11 cellular contexts compared by ENCODE assay signal in the genomic region with DNA sequence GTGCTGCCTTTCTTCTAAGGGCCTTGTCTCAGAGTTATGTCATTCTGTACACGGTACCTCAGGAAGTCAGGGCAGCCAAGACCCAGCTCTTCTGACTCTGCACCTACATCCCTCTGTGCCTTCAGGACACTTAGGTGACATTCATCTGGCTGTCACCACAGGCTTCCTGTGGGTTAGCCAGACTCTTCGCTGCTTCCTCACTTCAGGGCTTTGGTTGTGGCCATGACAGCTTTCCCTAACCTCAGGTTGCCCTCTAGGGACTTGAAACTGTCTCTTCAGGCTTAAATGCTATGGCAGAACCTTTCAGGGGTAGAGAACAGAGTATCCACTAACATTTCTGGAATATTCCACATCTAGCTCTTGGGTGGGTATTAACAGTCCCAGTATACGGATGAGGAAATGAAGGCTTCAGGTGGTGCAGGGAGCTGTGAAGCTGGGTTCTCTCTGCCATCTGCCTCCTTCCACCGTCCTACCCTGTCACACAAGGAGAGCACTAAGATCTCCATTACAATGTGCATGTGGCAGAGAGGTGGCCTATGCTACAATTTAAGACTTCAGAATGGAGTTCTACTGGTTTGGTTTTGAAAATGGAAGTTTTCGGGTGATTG. TPM values are rescaled to one million over a fixed set of nuclear protein-coding genes. Genes with fewer than 3 reads are reported as not detected.
DNase-seq lines count a peak whose midpoint lies in the region; ATAC-seq, FAIRE-seq and TF ChIP-seq lines count a peak whose summit lies in the region.
"Had no signal": no experiment of that assay in that cellular context is flagged by ENCODE, and none has a peak within 500 bp of the region (broad histone marks: within the 10 kb centered on the region; RNA-seq: fewer than 3 reads in every experiment).

No MANE protein-coding gene starts in this region.

- H3K36me3 ChIP-seq in GM12878 (ENCODE audit: control insufficient read depth in 2 of 2, insufficient read depth in 2 of 2, low read length in 1 of 2): peaks cover 13 to 17% of the 10 kb centered on the region in 2 experiments

- CTCF ChIA-PET in GM12878 (lab: Yijun Ruan, JAX): interaction anchor here (0.6 to 1.9 kb wide), 9 partner anchors 9 to 156 kb away, joined by 3 to 15 read pairs (median 4); partner anchors contain the start of gene MARCKSL1

- H3K4me3 Mint-ChIP-seq in T-helper 17 cell: peak overlapping the region; percentile 15
- H3K4me3 Mint-ChIP-seq in stimulated activated naive B cell treated with anti-CD40 and anti-IgM and Interleukin-4, amounts not matched to agents 10 μg/mL and 1 μg/mL and 100 μg/mL, for 72 hours: no peak overlapping the region

- peak overlapping the region; percentile 83 for H3K27ac Mint-ChIP-seq in T-helper 17 cell
- H3K27ac Mint-ChIP-seq in stimulated activated naive B cell treated with anti-CD40 and anti-IgM and Interleukin-4, amounts not matched to agents 10 μg/mL and 1 μg/mL and 100 μg/mL, for 72 hours: peak overlapping the region; percentile 56

- SMC1A ChIA-PET in GM12878 (lab: Charles Lee; ENCODE audit: uncharacterized antibody, unreplicated experiment): interaction anchor here (1.1 to 2.1 kb wide), 6 partner anchors 12 to 156 kb away, joined by 3 to 9 read pairs (median 4); partner anchors contain the start of gene BSDC1

- in situ Hi-C loops in GM12878 (cut with MboI): no loop called here

- peaks cover 21% of the 10 kb centered on the region for H3K4me1 Mint-ChIP-seq in T-helper 17 cell
- H3K4me1 Mint-ChIP-seq in stimulated activated naive B cell treated with anti-CD40 and anti-IgM and Interleukin-4, amounts not matched to agents 10 μg/mL and 1 μg/mL and 100 μg/mL, for 72 hours: peaks cover 26 to 29% of the 10 kb centered on the region in 2 donors

- no peak overlapping the region for H3K9ac ChIP-seq in GM12878 (ENCODE audit: control insufficient read depth, insufficient read depth, low read length)

- no peak overlapping the region for H3K4me3 ChIP-seq in GM12878

- H3K27me3 Mint-ChIP-seq in T-helper 17 cell: no peaks in the 10 kb centered on the region
- H3K27me3 Mint-ChIP-seq in stimulated activated naive B cell treated with anti-CD40 and anti-IgM and Interleukin-4, amounts not matched to agents 10 μg/mL and 1 μg/mL and 100 μg/mL, for 72 hours: no peaks in the 10 kb centered on the region

- H4K20me1 ChIP-seq in GM12878 (ENCODE audit: control insufficient read depth, insufficient read depth): no peaks in the 10 kb centered on the region

- H3K27ac ChIP-seq in GM12878 (ENCODE audit: control insufficient read depth, insufficient read depth): no peak overlapping the region

- no peak for TF ChIP-seq POLR2A in GM12878 (IDR thresholded peaks at IDR 0.05; ENCODE audit: low read depth, low read length)

- POLR2A ChIA-PET in GM12878 (lab: Charles Lee): interaction anchor here (0.8 kb wide), 1 partner anchor 157 kb away, joined by 3 read pairs; no protein-coding TSS in a partner anchor

- BruUV-seq in GM12878 (replicated peaks; lab: Mats Ljungman, UMichigan): no TSS peak

- no peak for TF ChIP-seq EP300 in GM12878 (IDR thresholded peaks at IDR 0.05; ENCODE audit: borderline replicate concordance in 1 of 2, control insufficient read depth in 1 of 2, low read depth in 2 of 2, low read length in 2 of 2)

- H3K4me2 ChIP-seq in GM12878 (ENCODE audit: control insufficient read depth, insufficient read depth): no peak overlapping the region

- ATAC-seq in T-helper 17 cell: peak; percentile 88
- peak; percentile 88 for ATAC-seq in GM12878
- ATAC-seq in stimulated activated naive B cell treated with anti-CD40 and anti-IgM and Interleukin-4, amounts not matched to agents 10 μg/mL and 1 μg/mL and 100 μg/mL, for 72 hours (replicated peaks): peak; percentile 87 to 92
- ATAC-seq in GM18519 (IDR thresholded peaks at IDR 0.05; ENCODE audit: low FRiP score, unreplicated experiment): no peak
- no peak for ATAC-seq in HG03432 (IDR thresholded peaks at IDR 0.05; ENCODE audit: unreplicated experiment)

- no peaks in the 10 kb centered on the region for H3K27me3 ChIP-seq in GM12878 (replicated peaks in 1 of 2; ENCODE audit: control insufficient read depth in 2 of 2, insufficient read depth in 2 of 2, low read length in 1 of 2)

- H3K36me3 Mint-ChIP-seq in T-helper 17 cell (ENCODE audit: low read depth): no peaks in the 10 kb centered on the region
- H3K36me3 Mint-ChIP-seq in stimulated activated naive B cell treated with anti-CD40 and anti-IgM and Interleukin-4, amounts not matched to agents 10 μg/mL and 1 μg/mL and 100 μg/mL, for 72 hours: peaks cover 35 to 55% of the 10 kb centered on the region in 2 donors

- no peaks in the 10 kb centered on the region for H3K9me3 Mint-ChIP-seq in stimulated activated naive B cell treated with anti-CD40 and anti-IgM and Interleukin-4, amounts not matched to agents 10 μg/mL and 1 μg/mL and 100 μg/mL, for 72 hours

- H2AFZ ChIP-seq in GM12878 (ENCODE audit: control insufficient read depth, low read depth, low read length): no peak overlapping the region

- peak; percentile 63 for TF ChIP-seq RAD21 in GM12878 (IDR thresholded peaks at IDR 0.05; ENCODE audit: insufficient read depth, low read depth, low read length)

- H3K4me1 ChIP-seq in GM12878 (ENCODE audit: control insufficient read depth, insufficient read depth, low read length): peaks cover 10% of the 10 kb centered on the region

- intact Hi-C loops in GM12878 (cut with micrococcal nuclease; ENCODE audit: unreplicated experiment): loop anchor here (2.0 kb wide), 1 partner anchor 37 kb away; no protein-coding TSS in a partner anchor

- 67% methylated on average over 5 of the region's 5 CpGs for WGBS in GM12878 (ENCODE audit: insufficient coverage, insufficient replicate concordance, low lambda C conversion rate, missing lambda C conversion rate)

- DNase-seq in activated gamma-delta T cell treated with Interleukin-2 at 50 U/mL for 16 hours: peak; percentile 43
- DNase-seq in activated gamma-delta T cell (lab: John Stamatoyannopoulos, UW): no peak
- DNase-seq in T-helper 17 cell: peak in 1 of 3 donors; percentile 43
- DNase-seq in GM12878 (ENCODE audit: low read depth, low spot score): peak; percentile 61
- DNase-seq in stimulated activated naive B cell treated with anti-CD40 and anti-IgM and Interleukin-4, amounts not matched to agents 10 μg/mL and 1 μg/mL and 100 μg/mL, for 72 hours: peak; percentile 38
- DNase-seq in NCI-H146 treated with DMSO at 0.1 percent for 48 hours (lab: John Stamatoyannopoulos, UW; ENCODE audit: unreplicated experiment): no peak
- DNase-seq: left cardiac atrium had no signal

- RAD21 ChIA-PET in GM12878 (lab: Charles Lee; ENCODE audit: unreplicated experiment): interaction anchor here (1.2 to 1.8 kb wide), 5 partner anchors 35 to 157 kb away, joined by 3 to 6 read pairs (median 4); partner anchors contain the start of genes HDAC1 and MARCKSL1

- H3K79me2 ChIP-seq in GM12878 (ENCODE audit: control insufficient read depth, insufficient read depth, low read length): no peaks in the 10 kb centered on the region

- peak; percentile 6 to 46 (median 33); a peak in 3 of 6 replicates for TF ChIP-seq CTCF in GM12878 (IDR thresholded peaks at IDR 0.05 in 2 of 3, conservative IDR thresholded peaks at IDR 0.05 in 1 of 3; ENCODE audit: control insufficient read depth in 2 of 3, extremely low read depth in 1 of 3, insufficient read depth in 1 of 3, low read depth in 3 of 3, low read length in 3 of 3)

- peak; percentile 41 for FAIRE-seq in GM12878 (lab: Jason Lieb, UNC)
- FAIRE-seq: colon had no signal

- H3K9me3 ChIP-seq in T-helper 17 cell (ENCODE audit: control insufficient read depth, low read length, poor library complexity, severe bottlenecking) (no peaks in the 10 kb centered on the region), GM12878 (replicated peaks; ENCODE audit: control insufficient read depth, insufficient read depth, low read length) (no peaks in the 10 kb centered on the region)

RNA-seq across cellular contexts. Expression of gene TSSK3, which starts 9.9 kb away (rescaled TPM):
- total RNA-seq in T-helper 17 cell (1 to 10 TPM in 1 of 2 donors, not detected in 1; 1.2 TPM), GM12878 (2014; rRNA removed) (0.56 and 0.98 TPM in 2 replicates), GM12878 (2014; rRNA removed; fragmentation: Illumina TruSeq; extraction: Trizol) (0.63 and 1.6 TPM in 2 replicates), GM12878 (2021) (0.82 and 1.2 TPM in 2 replicates)
- total RNA-seq in GM12878 (2013; cell fraction: nucleolus; rRNA removed): 9.4 and 11.8 TPM in 2 replicates
- 1.00 TPM for polyA plus RNA-seq in GM12878 (2011; ENCODE audit: low read depth)
- polyA plus RNA-seq in GM12878 (2011; rRNA removed) (0.67 and 1.2 TPM in 2 replicates), GM12878 (2014; fragmentation: Illumina TruSeq; extraction: Trizol) (0.48 and 0.92 TPM in 2 replicates), GM12878 (2014; fragmentation: Nextera tagmentation; extraction: Ambion mirVana) (under 1 TPM; 0.42 to 0.77 TPM), GM12878 (2014; rRNA removed) (0.51 and 1.2 TPM in 2 replicates), GM12878 (2016; fragmentation: Nextera tagmentation; extraction: Ambion mirVana) (under 1 TPM; 0.58 to 0.82 TPM)
- 0.62 and 0.78 TPM in 2 replicates for polyA plus RNA-seq in GM12878 (2011; cell fraction: cytosol; rRNA removed)
- polyA plus RNA-seq in GM12878 (2011; cell fraction: nucleus; rRNA removed): 1.2 and 2.2 TPM in 2 replicates
- 1.3 and 3.3 TPM in 2 replicates for polyA plus RNA-seq in GM12878 (2012)
- polyA minus RNA-seq in GM12878 (2011; rRNA and poly(A)+ RNA removed): 0.46 and 0.51 TPM in 2 replicates
- not detected in 2 replicates for polyA minus RNA-seq in GM12878 (2011; cell fraction: cytosol; rRNA and poly(A)+ RNA removed)
- 0.73 and 1.2 TPM in 2 replicates for polyA minus RNA-seq in GM12878 (2011; cell fraction: nucleus; rRNA and poly(A)+ RNA removed)
- total RNA-seq: HT1080 had no signal

RNA-seq across cellular contexts. Expression of gene FAM229A, which starts 10.0 kb away (rescaled TPM):
- total RNA-seq in T-helper 17 cell: 10 to 100 TPM; 30.1 to 32.9 TPM
- 18.1 and 20.0 TPM in 2 replicates for total RNA-seq in GM12878 (2013; cell fraction: nucleolus; rRNA removed)
- 1.4 and 2.1 TPM in 2 replicates for total RNA-seq in GM12878 (2014; rRNA removed)
- total RNA-seq in GM12878 (2014; rRNA removed; fragmentation: Illumina TruSeq; extraction: Trizol): 1.2 and 1.3 TPM in 2 replicates
- 3.1 and 5.1 TPM in 2 replicates for total RNA-seq in GM12878 (2021)
- polyA plus RNA-seq in GM12878 (2011; ENCODE audit: low read depth): 2.6 TPM
- polyA plus RNA-seq in GM12878 (2011; rRNA removed): 4.0 and 5.3 TPM in 2 replicates
- polyA plus RNA-seq in GM12878 (2011; cell fraction: cytosol; rRNA removed): 3.2 and 4.8 TPM in 2 replicates
- 34.5 and 36.3 TPM in 2 replicates for polyA plus RNA-seq in GM12878 (2011; cell fraction: nucleus; rRNA removed)
- 5.5 and 10.1 TPM in 2 replicates for polyA plus RNA-seq in GM12878 (2012)
- polyA plus RNA-seq in GM12878 (2014; fragmentation: Illumina TruSeq; extraction: Trizol): 2.6 and 2.9 TPM in 2 replicates
- under 1 TPM in 1 of 2 experiments, not detected in 1; 0.02 TPM for polyA plus RNA-seq in GM12878 (2014; fragmentation: Nextera tagmentation; extraction: Ambion mirVana)
- 4.5 and 5.3 TPM in 2 replicates for polyA plus RNA-seq in GM12878 (2014; rRNA removed)
- polyA plus RNA-seq in GM12878 (2016; fragmentation: Nextera tagmentation; extraction: Ambion mirVana): 1 to 10 TPM in 1 of 2 experiments, under 1 TPM in 1; 0.25 to 1.2 TPM
- 2.3 and 3.1 TPM in 2 replicates for polyA minus RNA-seq in GM12878 (2011; rRNA and poly(A)+ RNA removed)
- 0.67 and 1.7 TPM in 2 replicates for polyA minus RNA-seq in GM12878 (2011; cell fraction: cytosol; rRNA and poly(A)+ RNA removed)
- polyA minus RNA-seq in GM12878 (2011; cell fraction: nucleus; rRNA and poly(A)+ RNA removed): 3.0 and 8.3 TPM in 2 replicates

RNA-seq across cellular contexts. Expression of gene BSDC1, which starts 22.0 kb away (rescaled TPM):
- total RNA-seq in T-helper 17 cell: 100 to 1,000 TPM; 177 to 181 TPM
- 114 and 128 TPM in 2 replicates for total RNA-seq in GM12878 (2013; cell fraction: nucleolus; rRNA removed)
- total RNA-seq in GM12878 (2014; rRNA removed): 23.3 and 25.1 TPM in 2 replicates
- total RNA-seq in GM12878 (2014; rRNA removed; fragmentation: Illumina TruSeq; extraction: Trizol): 22.3 and 22.7 TPM in 2 replicates
- 23.9 and 25.2 TPM in 2 replicates for total RNA-seq in GM12878 (2021)
- polyA plus RNA-seq in GM12878 (2011; ENCODE audit: low read depth): 13.3 TPM
- 32.8 and 39.7 TPM in 2 replicates for polyA plus RNA-seq in GM12878 (2011; rRNA removed)
- polyA plus RNA-seq in GM12878 (2011; cell fraction: cytosol; rRNA removed): 34.8 and 37.6 TPM in 2 replicates
- polyA plus RNA-seq in GM12878 (2011; cell fraction: nucleus; rRNA removed): 76.6 and 77.5 TPM in 2 replicates
- 22.3 and 31.1 TPM in 2 replicates for polyA plus RNA-seq in GM12878 (2012)
- polyA plus RNA-seq in GM12878 (2014; fragmentation: Illumina TruSeq; extraction: Trizol): 22.5 and 27.4 TPM in 2 replicates
- 1 to 10 TPM; 3.0 to 4.9 TPM for polyA plus RNA-seq in GM12878 (2014; fragmentation: Nextera tagmentation; extraction: Ambion mirVana)
- polyA plus RNA-seq in GM12878 (2014; rRNA removed): 25.4 and 28.5 TPM in 2 replicates
- polyA plus RNA-seq in GM12878 (2016; fragmentation: Nextera tagmentation; extraction: Ambion mirVana): 10 to 100 TPM; 18.2 to 20.2 TPM
- 18.5 and 31.0 TPM in 2 replicates for polyA minus RNA-seq in GM12878 (2011; rRNA and poly(A)+ RNA removed)
- 9.3 and 12.7 TPM in 2 replicates for polyA minus RNA-seq in GM12878 (2011; cell fraction: cytosol; rRNA and poly(A)+ RNA removed)
- polyA minus RNA-seq in GM12878 (2011; cell fraction: nucleus; rRNA and poly(A)+ RNA removed): 21.2 and 34.4 TPM in 2 replicates

RNA-seq across cellular contexts. Expression of gene MARCKSL1, which starts 36.2 kb away (rescaled TPM):
- total RNA-seq in T-helper 17 cell (10 to 100 TPM; 18.4 to 24.4 TPM), GM12878 (2014; rRNA removed) (106 TPM in 2 replicates), GM12878 (2014; rRNA removed; fragmentation: Illumina TruSeq; extraction: Trizol) (71.4 and 80.8 TPM in 2 replicates), GM12878 (2021) (180 and 191 TPM in 2 replicates)
- total RNA-seq in GM12878 (2013; cell fraction: nucleolus; rRNA removed): 37.8 and 40.5 TPM in 2 replicates
- polyA plus RNA-seq in GM12878 (2011; ENCODE audit: low read depth): 85.9 TPM
- polyA plus RNA-seq in GM12878 (2011; rRNA removed) (106 and 147 TPM in 2 replicates), GM12878 (2014; fragmentation: Illumina TruSeq; extraction: Trizol) (189 and 225 TPM in 2 replicates), GM12878 (2014; fragmentation: Nextera tagmentation; extraction: Ambion mirVana) (10 to 100 TPM; 14.5 to 32.6 TPM), GM12878 (2014; rRNA removed) (200 and 211 TPM in 2 replicates), GM12878 (2016; fragmentation: Nextera tagmentation; extraction: Ambion mirVana) (100 to 1,000 TPM; 169 to 194 TPM)
- polyA plus RNA-seq in GM12878 (2011; cell fraction: cytosol; rRNA removed): 195 and 246 TPM in 2 replicates
- 53.2 and 58.0 TPM in 2 replicates for polyA plus RNA-seq in GM12878 (2011; cell fraction: nucleus; rRNA removed)
- 125 and 138 TPM in 2 replicates for polyA plus RNA-seq in GM12878 (2012)
- 88.5 and 105 TPM in 2 replicates for polyA minus RNA-seq in GM12878 (2011; rRNA and poly(A)+ RNA removed)
- polyA minus RNA-seq in GM12878 (2011; cell fraction: cytosol; rRNA and poly(A)+ RNA removed): 30.7 and 31.0 TPM in 2 replicates
- 29.0 and 35.5 TPM in 2 replicates for polyA minus RNA-seq in GM12878 (2011; cell fraction: nucleus; rRNA and poly(A)+ RNA removed)

Comparison
In these comparisons a context has a peak if more than half of its experiments do, and no peak if none do; other contexts are left out.
1. DNase-seq: peak in activated gamma-delta T cell treated with Interleukin-2 at 50 U/mL for 16 hours (single experiment), GM12878 (single experiment) and stimulated activated naive B cell treated with anti-CD40 and anti-IgM and Interleukin-4, amounts not matched to agents 10 μg/mL and 1 μg/mL and 100 μg/mL, for 72 hours (single experiment); none in activated gamma-delta T cell (single experiment) and NCI-H146 treated with DMSO at 0.1 percent for 48 hours (single experiment).
2. ATAC-seq: peak in T-helper 17 cell (single experiment), GM12878 (single experiment) and stimulated activated naive B cell treated with anti-CD40 and anti-IgM and Interleukin-4, amounts not matched to agents 10 μg/mL and 1 μg/mL and 100 μg/mL, for 72 hours (2 of 2); none in GM18519 (single experiment) and HG03432 (single experiment).